21 cellular contexts compared by ENCODE assay signal in genomic region chr7:16652255-16652583, GRCh38. TPM values are rescaled to one million over a fixed set of nuclear protein-coding genes. Genes with fewer than 3 reads are reported as not detected.
DNase-seq lines count a peak whose midpoint lies in the region; TF ChIP-seq lines count a peak whose summit lies in the region.
"Had no signal": no experiment of that assay in that cellular context is flagged by ENCODE, and none has a peak within 500 bp of the region (broad histone marks: within the 10 kb centered on the region; RNA-seq: fewer than 3 reads in every experiment).

No MANE protein-coding gene starts in this region.

- H3K4me1 ChIP-seq in mammary epithelial cell (ENCODE audit: insufficient read depth, low read length) (peaks cover 51% of the 10 kb centered on the region), esophagus squamous epithelium (peaks cover 24 to 86% (median 38%) of the 10 kb centered on the region in 3 donors), skeletal muscle tissue (ENCODE audit: control insufficient read depth in 3 of 3, insufficient read depth in 3 of 3, low read length in 3 of 3) (peaks cover 29 to 43% (median 29%) of the 10 kb centered on the region in 3 donors)

- peaks cover 43% of the 10 kb centered on the region for H3K4me1 Mint-ChIP-seq in MCF 10A (ENCODE audit: insufficient read depth, unreplicated experiment)

- no peak overlapping the region for H3K27ac ChIP-seq in mammary epithelial cell (ENCODE audit: insufficient read depth, low read depth, low read length)
- peak overlapping the region in 3 of 4 donors; percentile 50 to 73 (median 69) for H3K27ac ChIP-seq in esophagus squamous epithelium
- H3K27ac ChIP-seq in skeletal muscle tissue (ENCODE audit: low read depth, low read length), result peak overlapping the region; percentile 41
- H3K27ac ChIP-seq: dorsolateral prefrontal cortex, KMS-11 had no signal

- no peaks in the 10 kb centered on the region for H3K27me3 Mint-ChIP-seq in MCF 10A (ENCODE audit: insufficient read depth, unreplicated experiment)
- H3K27me3 Mint-ChIP-seq: activated naive CD8-positive, alpha-beta T cell treated with anti-CD3 and anti-CD28 coated beads, Interleukin-2, amount 50 U/mL, for 24 hours; CD4-positive, alpha-beta memory T cell; naive thymus-derived CD4-positive, alpha-beta T cell; T-helper 17 cell; type B pancreatic cell had no signal

- in situ Hi-C loops in mammary epithelial cell (cut with MboI; ENCODE audit: low sequenced_read_pairs in 2 of 2), result no loop called here

- no peak overlapping the region for H3K4me2 ChIP-seq in mammary epithelial cell (ENCODE audit: insufficient read depth, low read depth, low read length)
- H3K4me2 ChIP-seq: KMS-11 had no signal

- H3K27ac Mint-ChIP-seq in MCF 10A (ENCODE audit: low read depth, unreplicated experiment), result peak overlapping the region; percentile 49
- H3K27ac Mint-ChIP-seq: activated naive CD8-positive, alpha-beta T cell treated with anti-CD3 and anti-CD28 coated beads, Interleukin-2, amount 50 U/mL, for 24 hours; CD4-positive, alpha-beta memory T cell; mesothelial cell of epicardium; naive thymus-derived CD4-positive, alpha-beta T cell; T-helper 17 cell had no signal

- no TSS peak for BruUV-seq in MCF 10A (replicated peaks; lab: Mats Ljungman, UMichigan)
- BruUV-seq in mammary epithelial cell (replicated peaks; lab: Mats Ljungman, UMichigan), result no TSS peak

- no peak overlapping the region for H2AFZ ChIP-seq in mammary epithelial cell (ENCODE audit: low read depth, low read length)

- CTCF ChIA-PET in MCF 10A (lab: Yijun Ruan, JAX), result interaction anchor here (1.3 kb wide), 1 partner anchor 575 kb away, joined by 3 read pairs; no protein-coding TSS in a partner anchor
- CTCF ChIA-PET in mammary epithelial cell (lab: Charles Lee; ENCODE audit: low non-redundant PET), result no interaction called here

- H3K9ac ChIP-seq in mammary epithelial cell (ENCODE audit: insufficient read depth, low read length) (no peak overlapping the region), skeletal muscle tissue (ENCODE audit: low read depth in 1 of 3, low read length in 3 of 3) (no peak overlapping the region)
- H3K9ac ChIP-seq: KMS-11 had no signal

- peaks cover 99% of the 10 kb centered on the region for H3K79me2 ChIP-seq in mammary epithelial cell (ENCODE audit: insufficient read depth, low read length)

- H3K9me3 ChIP-seq in mammary epithelial cell (replicated peaks; ENCODE audit: insufficient read depth, low read length), result no peaks in the 10 kb centered on the region
- H3K9me3 ChIP-seq in esophagus squamous epithelium, result no peaks in the 10 kb centered on the region
- no peaks in the 10 kb centered on the region for H3K9me3 ChIP-seq in skeletal muscle tissue (ENCODE audit: control insufficient read depth in 3 of 3, low read length in 3 of 3)

- no peaks in the 10 kb centered on the region for H3K27me3 ChIP-seq in mammary epithelial cell (ENCODE audit: insufficient read depth, low read length)
- H3K27me3 ChIP-seq in esophagus squamous epithelium, result no peaks in the 10 kb centered on the region
- no peaks in the 10 kb centered on the region for H3K27me3 ChIP-seq in skeletal muscle tissue (ENCODE audit: control insufficient read depth in 3 of 3, insufficient read depth in 3 of 3, low read length in 3 of 3)
- H3K27me3 ChIP-seq: dorsolateral prefrontal cortex had no signal

- WGBS in mammary epithelial cell (ENCODE audit: low coverage, missing lambda C conversion rate), result 92% methylated on average over 7 of the region's 7 CpGs
- WGBS in esophagus squamous epithelium, 2 donors, result 78 to 80% methylated on average over 7 of the region's 7 CpGs

- dilution Hi-C loops in mammary epithelial cell (cut with HindIII; ENCODE audit: low sequenced_read_pairs), result loop anchor here (5.0 kb wide), 1 partner anchor 105 kb away; no protein-coding TSS in a partner anchor

- H3K36me3 ChIP-seq in mammary epithelial cell (ENCODE audit: insufficient read depth, low read length) (peaks cover 2% of the 10 kb centered on the region), esophagus squamous epithelium (no peaks in the 10 kb centered on the region), skeletal muscle tissue (ENCODE audit: control insufficient read depth in 3 of 3, insufficient read depth in 3 of 3, low read length in 3 of 3) (no peaks in the 10 kb centered on the region)

- H3K36me3 Mint-ChIP-seq in MCF 10A (ENCODE audit: insufficient read depth, unreplicated experiment), result no peaks in the 10 kb centered on the region
- H3K36me3 Mint-ChIP-seq: mesothelial cell of epicardium had no signal

- TF ChIP-seq CTCF in MCF 10A (IDR thresholded peaks at IDR 0.05; ENCODE audit: unreplicated experiment) (no peak), mammary epithelial cell (conservative IDR thresholded peaks at IDR 0.05 in 1 of 2, IDR thresholded peaks at IDR 0.05 in 1 of 2; ENCODE audit: extremely low read depth in 1 of 2, insufficient read depth in 1 of 2, low read depth in 1 of 2, low read length in 2 of 2) (no peak), esophagus squamous epithelium (IDR thresholded peaks at IDR 0.05) (no peak)

- DNase-seq in MCF 10A (ENCODE audit: unreplicated experiment), result no peak
- no peak for DNase-seq in mammary epithelial cell
- no peak for DNase-seq in esophagus squamous epithelium (lab: John Stamatoyannopoulos, UW)
- DNase-seq in iris pigment epithelial cell (ENCODE audit: low read depth), result peak; percentile 36
- DNase-seq in activated CD4-positive, alpha-beta T cell treated with anti-CD3 and anti-CD28 coated beads for 1 hour, result no peak
- no peak for DNase-seq in NCI-H2196 (lab: John Stamatoyannopoulos, UW; ENCODE audit: unreplicated experiment)
- DNase-seq in stimulated activated CD4-positive, alpha-beta T cell treated with anti-CD3 and anti-CD28 coated beads, Interleukin-4, amount 100 ng/mL, for 4 hours, result no peak
- DNase-seq: activated CD4-positive, alpha-beta T cell treated with anti-CD3 and anti-CD28 coated beads for 4 hours; activated effector memory CD4-positive, alpha-beta T cell treated with Interleukin-2 at 50 U/mL for 16 hours; activated naive CD8-positive, alpha-beta T cell treated with anti-CD3 and anti-CD28 coated beads, Interleukin-2, amount 50 U/mL, for 24 hours; AML-193; CD4-positive, alpha-beta memory T cell; dorsolateral prefrontal cortex; naive thymus-derived CD4-positive, alpha-beta T cell; nucleus accumbens; stimulated activated CD4-positive, alpha-beta T cell treated with anti-CD3 and anti-CD28 coated beads, Interleukin-2, amount 100 ng/mL, for 24 hours; T-helper 17 cell had no signal

- no peaks in the 10 kb centered on the region for H3K9me3 Mint-ChIP-seq in MCF 10A (ENCODE audit: unreplicated experiment)
- H3K9me3 Mint-ChIP-seq: activated naive CD8-positive, alpha-beta T cell treated with anti-CD3 and anti-CD28 coated beads, Interleukin-2, amount 50 U/mL, for 24 hours; CD4-positive, alpha-beta memory T cell; mesothelial cell of epicardium; naive thymus-derived CD4-positive, alpha-beta T cell; type B pancreatic cell had no signal

- H4K20me1 ChIP-seq in mammary epithelial cell (ENCODE audit: insufficient read depth, low read length), result no peaks in the 10 kb centered on the region

- H3K4me3 ChIP-seq in mammary epithelial cell (replicated peaks in 1 of 3; ENCODE audit: insufficient read depth in 1 of 3, low read depth in 2 of 3, low read length in 3 of 3), result no peak overlapping the region
- H3K4me3 ChIP-seq in esophagus squamous epithelium, result no peak overlapping the region
- peak overlapping the region in 1 of 3 donors; percentile 32 for H3K4me3 ChIP-seq in skeletal muscle tissue (ENCODE audit: low read length in 3 of 3)
- H3K4me3 ChIP-seq: dorsolateral prefrontal cortex had no signal

- intact Hi-C loops in MCF 10A (cut with micrococcal nuclease) (no loop called here), mammary epithelial cell (cut with micrococcal nuclease) (no loop called here), esophagus squamous epithelium (cut with DNase I) (no loop called here)

- no peak for TF ChIP-seq POLR2A in esophagus squamous epithelium (IDR thresholded peaks at IDR 0.05)

- POLR2A ChIA-PET in MCF 10A (lab: Yijun Ruan, JAX), result interaction anchor here (1.1 to 3.2 kb wide), 5 partner anchors 9 to 283 kb away, joined by 3 to 23 read pairs (median 4); no protein-coding TSS in a partner anchor

- H3K4me3 Mint-ChIP-seq in MCF 10A (ENCODE audit: unreplicated experiment), result no peak overlapping the region
- H3K4me3 Mint-ChIP-seq: activated naive CD8-positive, alpha-beta T cell treated with anti-CD3 and anti-CD28 coated beads, Interleukin-2, amount 50 U/mL, for 24 hours; mesothelial cell of epicardium; T-helper 17 cell had no signal

RNA-seq across cellular contexts. Expression of gene BZW2, which starts 6.2 kb away (rescaled TPM):
- 41.0 and 85.4 TPM in 2 replicates for total RNA-seq in MCF 10A (2022)
- 10 to 100 TPM; 66.2 to 75.0 TPM for total RNA-seq in mammary epithelial cell
- 74.2 TPM for polyA plus RNA-seq in mammary epithelial cell
- 38.2 TPM for polyA minus RNA-seq in mammary epithelial cell
- total RNA-seq in esophagus squamous epithelium, result 10 to 100 TPM; 38.2 to 79.5 (median 69.6) TPM
- total RNA-seq in skeletal muscle tissue, result 155 TPM

RNA-seq across cellular contexts. Expression of gene ANKMY2, which starts 6.7 kb away (rescaled TPM):
- total RNA-seq in MCF 10A (2022) (14.3 and 15.3 TPM in 2 replicates), mammary epithelial cell (10 to 100 TPM; 11.0 to 24.3 TPM), esophagus squamous epithelium (10 to 100 TPM in 1 of 4 donors, 1 to 10 TPM in 3; 3.8 to 13.4 (median 7.0) TPM), skeletal muscle tissue (30.3 TPM)
- polyA plus RNA-seq in mammary epithelial cell, result 11.3 TPM
- 12.1 TPM for polyA minus RNA-seq in mammary epithelial cell
